ENCODE assay signal across 10 cellular contexts in the genomic region with DNA sequence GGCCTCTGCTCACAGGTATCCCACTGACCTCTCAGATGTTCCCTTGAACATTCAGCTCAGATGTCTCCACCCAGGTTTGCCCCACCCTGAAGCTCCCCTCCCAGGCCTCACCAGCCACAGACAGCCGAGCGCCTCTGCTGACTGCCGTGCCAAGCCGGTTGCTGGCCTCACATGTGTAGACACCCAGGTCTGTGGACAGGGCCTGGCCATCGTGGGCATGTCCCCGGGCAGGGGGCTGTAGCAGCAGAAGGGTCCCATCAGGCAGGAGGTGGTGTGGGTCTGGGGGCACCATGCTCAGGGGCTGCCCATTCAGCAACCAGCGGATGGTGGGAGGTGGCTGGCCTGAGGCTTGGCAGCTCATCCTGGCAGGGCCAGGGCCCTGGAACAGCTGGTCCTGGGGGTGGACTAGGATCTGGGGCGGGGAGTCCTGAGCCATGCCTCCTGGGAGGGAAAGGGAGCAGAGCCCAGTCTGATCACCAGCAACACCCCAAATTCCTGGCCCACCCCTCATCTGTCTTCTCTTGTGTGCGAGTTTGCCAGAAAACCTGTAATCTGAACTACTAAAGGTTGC. TPM values are rescaled to one million over a fixed set of nuclear protein-coding genes. Genes with fewer than 3 reads are reported as not detected.
DNase-seq lines count a peak whose midpoint lies in the region; ATAC-seq, FAIRE-seq and TF ChIP-seq lines count a peak whose summit lies in the region.
"Had no signal": no experiment of that assay in that cellular context is flagged by ENCODE, and none has a peak within 500 bp of the region (broad histone marks: within the 10 kb centered on the region; RNA-seq: fewer than 3 reads in every experiment).

No MANE protein-coding gene starts in this region.

- H3K36me3 Mint-ChIP-seq in HFFc6 (ENCODE audit: low read depth): no peaks in the 10 kb centered on the region
- H3K36me3 Mint-ChIP-seq in dendritic cell treated with granulocyte-macrophage colony-stimulating factor and Interleukin-4, amounts not matched to agents 40 ng/mL and 50 ng/mL, for 4 days (ENCODE audit: low read depth): no peaks in the 10 kb centered on the region
- no peaks in the 10 kb centered on the region for H3K36me3 Mint-ChIP-seq in WTC11

- in situ Hi-C loops in HepG2 (cut with HindIII; ENCODE audit: extremely low pct_ligation_motif_present, low pct_unique_long_range_greater_than_20kb): no loop called here

- no peaks in the 10 kb centered on the region for H3K79me2 ChIP-seq in HepG2 (ENCODE audit: insufficient read depth, low read length)

- H3K27me3 Mint-ChIP-seq in HFFc6 (ENCODE audit: insufficient read depth): peaks cover 2% of the 10 kb centered on the region
- H3K27me3 Mint-ChIP-seq in dendritic cell treated with granulocyte-macrophage colony-stimulating factor and Interleukin-4, amounts not matched to agents 40 ng/mL and 50 ng/mL, for 4 days: peaks cover 23% of the 10 kb centered on the region
- H3K27me3 Mint-ChIP-seq in WTC11 (ENCODE audit: low read depth): peaks cover 22% of the 10 kb centered on the region

- intact Hi-C loops in dendritic cell treated with granulocyte-macrophage colony-stimulating factor and Interleukin-4, amounts not matched to agents 40 ng/mL and 50 ng/mL, for 4 days (cut with micrococcal nuclease): no loop called here
- intact Hi-C loops in HepG2 (cut with micrococcal nuclease; ENCODE audit: unreplicated experiment) (no loop called here), spleen (cut with DNase I; ENCODE audit: low total_unique reads) (no loop called here)

- H3K4me1 Mint-ChIP-seq in HFFc6 (ENCODE audit: low read depth): peaks cover 68% of the 10 kb centered on the region
- peaks cover 36% of the 10 kb centered on the region for H3K4me1 Mint-ChIP-seq in dendritic cell treated with granulocyte-macrophage colony-stimulating factor and Interleukin-4, amounts not matched to agents 40 ng/mL and 50 ng/mL, for 4 days (ENCODE audit: low read depth)
- peaks cover 25% of the 10 kb centered on the region for H3K4me1 Mint-ChIP-seq in WTC11

- H3K9me3 ChIP-seq in HepG2 (ENCODE audit: low read length) (no peaks in the 10 kb centered on the region), spleen (no peaks in the 10 kb centered on the region)

- ATAC-seq in HepG2: no peak; the same call in 2 of the 3 replicates
- ATAC-seq in WTC11: no peak

- TF ChIP-seq EP300 in HepG2 (IDR thresholded peaks at IDR 0.05; ENCODE audit: low read depth in 2 of 2, low read length in 2 of 2) (no peak), HepG2 (CRISPR knock-in tag; IDR thresholded peaks at IDR 0.05; ENCODE audit: borderline replicate concordance) (no peak)

- H3K4me1 ChIP-seq in HepG2 (ENCODE audit: insufficient read depth, low read length): peaks cover 66% of the 10 kb centered on the region
- H3K4me1 ChIP-seq in spleen: peaks cover 4 to 66% (median 35%) of the 10 kb centered on the region in 6 donors

- no peak for TF ChIP-seq RAD21 in HepG2 (CRISPR knock-in tag; IDR thresholded peaks at IDR 0.05)

- WGBS in HepG2 (ENCODE audit: low lambda C conversion rate): 42% methylated on average over 6 of the region's 9 CpGs
- WGBS in spleen, 5 donors: 60 to 84% (median 69%) methylated on average over 8 to 9 of the region's 9 CpGs

- H3K27me3 ChIP-seq in HepG2 (ENCODE audit: control insufficient read depth in 1 of 2, insufficient read depth in 2 of 2, low read length in 2 of 2): peaks cover 0 to 53% of the 10 kb centered on the region in 2 experiments; a peak in 4 of 5 replicates
- peaks cover 0 to 28% (median 0%) of the 10 kb centered on the region in 7 donors for H3K27me3 ChIP-seq in spleen (replicated peaks in 1 of 7)

- H3K27ac Mint-ChIP-seq in HFFc6: peak overlapping the region; percentile 98
- peak overlapping the region; percentile 8 for H3K27ac Mint-ChIP-seq in dendritic cell treated with granulocyte-macrophage colony-stimulating factor and Interleukin-4, amounts not matched to agents 40 ng/mL and 50 ng/mL, for 4 days
- no peak overlapping the region for H3K27ac Mint-ChIP-seq in WTC11

- H4K20me1 ChIP-seq in HepG2 (ENCODE audit: insufficient read depth, low read length): no peaks in the 10 kb centered on the region

- H3K4me3 ChIP-seq in HepG2 (replicated peaks in 1 of 3; ENCODE audit: insufficient read depth in 1 of 3, low read depth in 2 of 3, low read length in 3 of 3) (peak overlapping the region in 2 of 3 experiments; percentile 27 to 38; a peak in 3 of 6 replicates), spleen (peak overlapping the region; percentile 31 to 71 (median 48))

- no TSS peak for BruUV-seq in HepG2 (replicated peaks; lab: Mats Ljungman, UMichigan)

- H3K9ac ChIP-seq in HepG2 (ENCODE audit: insufficient read depth, low read depth, low read length): no peak overlapping the region

- no peak overlapping the region for H3K27ac ChIP-seq in HepG2 (ENCODE audit: extremely low read length, insufficient read depth, low read length)
- peak overlapping the region; percentile 48 to 88 (median 81) for H3K27ac ChIP-seq in spleen

- DNase-seq in HFFc6 (no peak), HepG2 (ENCODE audit: low spot score) (no peak), spleen (no peak), NOMO-1 treated with DMSO at 0.1 percent for 48 hours (lab: John Stamatoyannopoulos, UW; ENCODE audit: unreplicated experiment) (no peak), NCI-H748 (lab: John Stamatoyannopoulos, UW; ENCODE audit: unreplicated experiment) (no peak), NCI-H510A treated with DMSO at 0.1 percent for 48 hours (lab: John Stamatoyannopoulos, UW) (no peak), WTC11 (ENCODE audit: low spot score) (no peak)
- DNase-seq: midbrain, NCI-H526 had no signal

- H3K9me3 Mint-ChIP-seq in HFFc6 (no peaks in the 10 kb centered on the region), WTC11 (no peaks in the 10 kb centered on the region)
- H3K9me3 Mint-ChIP-seq in dendritic cell treated with granulocyte-macrophage colony-stimulating factor and Interleukin-4, amounts not matched to agents 40 ng/mL and 50 ng/mL, for 4 days: no peaks in the 10 kb centered on the region

- H3K36me3 ChIP-seq in HepG2 (replicated peaks in 1 of 2; ENCODE audit: control insufficient read depth in 1 of 2, insufficient read depth in 2 of 2, low read length in 2 of 2) (no peaks in the 10 kb centered on the region), spleen (peaks cover 0 to 27% (median 0%) of the 10 kb centered on the region in 6 donors)

- no peak for TF ChIP-seq POLR2A in HepG2 (IDR thresholded peaks at IDR 0.05; ENCODE audit: insufficient read depth in 1 of 2, low read depth in 2 of 2, low read length in 2 of 2)
- no peak for TF ChIP-seq POLR2A in spleen (IDR thresholded peaks at IDR 0.05)

- TF ChIP-seq CTCF in HFFc6 (IDR thresholded peaks at IDR 0.05) (no peak), HepG2 (CRISPR knock-in tag; IDR thresholded peaks at IDR 0.05) (no peak), spleen (IDR thresholded peaks at IDR 0.05 in 8 of 11, conservative IDR thresholded peaks at IDR 0.05 in 3 of 11) (no peak), WTC11 (IDR thresholded peaks at IDR 0.05) (no peak)

- POLR2A ChIA-PET in HepG2 (lab: Yijun Ruan, JAX) (interaction anchor here (0.9 kb wide), 1 partner anchor 41 kb away, joined by 3 read pairs; no protein-coding TSS in a partner anchor), WTC11 (lab: Charles Lee) (no interaction called here)

- H3K4me2 ChIP-seq in HepG2 (ENCODE audit: low read depth, low read length): peak overlapping the region; percentile 67; the same call in 1 of the 2 replicates

- no peak for FAIRE-seq in HepG2 (lab: Jason Lieb, UNC)

- CTCF ChIA-PET in HepG2 (lab: Yijun Ruan, JAX; ENCODE audit: low intra/inter-chr PET ratio, low total read pairs) (no interaction called here), WTC11 (lab: Charles Lee) (interaction anchor here (1.2 to 3.6 kb wide), 4 partner anchors 21 to 57 kb away, joined by 3 to 30 read pairs (median 6); a partner anchor contains a TSS)

- H3K4me3 Mint-ChIP-seq in HFFc6: no peak overlapping the region
- H3K4me3 Mint-ChIP-seq in dendritic cell treated with granulocyte-macrophage colony-stimulating factor and Interleukin-4, amounts not matched to agents 40 ng/mL and 50 ng/mL, for 4 days: no peak overlapping the region
- H3K4me3 Mint-ChIP-seq in WTC11: no peak overlapping the region

- no peak overlapping the region for H2AFZ ChIP-seq in HepG2 (ENCODE audit: low read length)

RNA-seq across cellular contexts. Expression of a gene that starts 0.8 kb away (rescaled TPM):
- total RNA-seq in HFFc6 (2021; fragmentation: NEBNext Ultra II Directional; extraction: Animal tissue kit (Norgen Biotek cat#: 25700)): under 1 TPM; 0.46 to 0.63 (median 0.56) TPM
- total RNA-seq in HepG2 (2016; rRNA removed; fragmentation: Illumina TruSeq; extraction: Trizol): 0.07 TPM in 1 of 2 replicates, not detected in the other
- not detected in 2 replicates for total RNA-seq in HepG2 (2016; cell fraction: cytosol; rRNA removed; fragmentation: Illumina TruSeq; extraction: Trizol; ENCODE audit: low read depth)
- total RNA-seq in HepG2 (2016; cell fraction: insoluble cytoplasmic fraction; rRNA removed; fragmentation: Illumina TruSeq; extraction: Trizol): not detected in 2 replicates
- total RNA-seq in HepG2 (2016; cell fraction: membrane; rRNA removed; fragmentation: Illumina TruSeq; extraction: Trizol): not detected in 2 replicates
- total RNA-seq in HepG2 (2016; cell fraction: nucleus; rRNA removed; fragmentation: Illumina TruSeq; extraction: Trizol): not detected in 2 replicates
- 0.47 and 1.1 TPM in 2 replicates for polyA plus RNA-seq in HepG2 (2011; rRNA removed)
- polyA plus RNA-seq in HepG2 (2011; cell fraction: cytosol; rRNA removed): 0.21 and 0.60 TPM in 2 replicates
- 4.1 and 9.2 TPM in 2 replicates for polyA plus RNA-seq in HepG2 (2011; cell fraction: nucleus; rRNA removed)
- polyA plus RNA-seq in HepG2 (2012): 2.2 and 2.4 TPM in 2 replicates
- polyA plus RNA-seq in HepG2 (2016; cell fraction: cytosol; fragmentation: Illumina TruSeq; extraction: Trizol; ENCODE audit: low read depth): not detected in 2 replicates
- not detected in 2 replicates for polyA plus RNA-seq in HepG2 (2016; cell fraction: insoluble cytoplasmic fraction; fragmentation: Illumina TruSeq; extraction: Trizol; ENCODE audit: low read depth)
- polyA plus RNA-seq in HepG2 (2016; cell fraction: membrane; fragmentation: Illumina TruSeq; extraction: Trizol; ENCODE audit: low read depth): not detected in 2 replicates
- polyA plus RNA-seq in HepG2 (2016; cell fraction: nucleus; fragmentation: Illumina TruSeq; extraction: Trizol; ENCODE audit: insufficient read depth, low read depth): 0.51 and 0.55 TPM in 2 replicates
- 6.3 TPM in 1 of 2 replicates, not detected in the other for polyA minus RNA-seq in HepG2 (2011; rRNA and poly(A)+ RNA removed; ENCODE audit: low replicate concordance)
- 2.1 and 2.7 TPM in 2 replicates for polyA minus RNA-seq in HepG2 (2011; cell fraction: cytosol; rRNA and poly(A)+ RNA removed)
- polyA minus RNA-seq in HepG2 (2011; cell fraction: nucleus; rRNA and poly(A)+ RNA removed): 3.7 and 7.2 TPM in 2 replicates
- 100 to 1,000 TPM in 6 of 7 donors, 10 to 100 TPM in 1; 96.9 to 246 (median 147) TPM for total RNA-seq in spleen
- polyA plus RNA-seq in spleen: 10 to 100 TPM in 2 of 3 donors, 1 to 10 TPM in 1; 6.7 to 53.2 (median 24.9) TPM
- total RNA-seq in WTC11 (2021): 0.07 to 0.13 TPM (median 0.09 TPM) in 3 replicates

RNA-seq across cellular contexts. Expression of a gene that starts 22.1 kb away (rescaled TPM):
- total RNA-seq in HFFc6 (2021; fragmentation: NEBNext Ultra II Directional; extraction: Animal tissue kit (Norgen Biotek cat#: 25700)): not detected
- not detected in 2 replicates for total RNA-seq in HepG2 (2016; rRNA removed; fragmentation: Illumina TruSeq; extraction: Trizol)
- total RNA-seq in HepG2 (2016; cell fraction: cytosol; rRNA removed; fragmentation: Illumina TruSeq; extraction: Trizol; ENCODE audit: low read depth): not detected in 2 replicates
- not detected in 2 replicates for total RNA-seq in HepG2 (2016; cell fraction: insoluble cytoplasmic fraction; rRNA removed; fragmentation: Illumina TruSeq; extraction: Trizol)
- total RNA-seq in HepG2 (2016; cell fraction: membrane; rRNA removed; fragmentation: Illumina TruSeq; extraction: Trizol): not detected in 2 replicates
- not detected in 2 replicates for total RNA-seq in HepG2 (2016; cell fraction: nucleus; rRNA removed; fragmentation: Illumina TruSeq; extraction: Trizol)
- polyA plus RNA-seq in HepG2 (2011; rRNA removed): not detected in 2 replicates
- not detected in 2 replicates for polyA plus RNA-seq in HepG2 (2011; cell fraction: cytosol; rRNA removed)
- polyA plus RNA-seq in HepG2 (2011; cell fraction: nucleus; rRNA removed): not detected in 2 replicates
- 34.1 and 38.2 TPM in 2 replicates for polyA plus RNA-seq in HepG2 (2012)
- not detected in 2 replicates for polyA plus RNA-seq in HepG2 (2016; cell fraction: cytosol; fragmentation: Illumina TruSeq; extraction: Trizol; ENCODE audit: low read depth)
- not detected in 2 replicates for polyA plus RNA-seq in HepG2 (2016; cell fraction: insoluble cytoplasmic fraction; fragmentation: Illumina TruSeq; extraction: Trizol; ENCODE audit: low read depth)
- not detected in 2 replicates for polyA plus RNA-seq in HepG2 (2016; cell fraction: membrane; fragmentation: Illumina TruSeq; extraction: Trizol; ENCODE audit: low read depth)
- not detected in 2 replicates for polyA plus RNA-seq in HepG2 (2016; cell fraction: nucleus; fragmentation: Illumina TruSeq; extraction: Trizol; ENCODE audit: insufficient read depth, low read depth)
- not detected in 2 replicates for polyA minus RNA-seq in HepG2 (2011; rRNA and poly(A)+ RNA removed; ENCODE audit: low replicate concordance)
- polyA minus RNA-seq in HepG2 (2011; cell fraction: cytosol; rRNA and poly(A)+ RNA removed): 0.70 TPM in 1 of 2 replicates, not detected in the other
- 0.26 TPM in 1 of 2 replicates, not detected in the other for polyA minus RNA-seq in HepG2 (2011; cell fraction: nucleus; rRNA and poly(A)+ RNA removed)
- total RNA-seq in spleen: under 1 TPM in 1 of 7 donors, not detected in 6; 0.25 TPM
- not detected for polyA plus RNA-seq in spleen
- not detected in 3 replicates for total RNA-seq in WTC11 (2021)

RNA-seq across cellular contexts. Expression of a gene that starts 31.7 kb away (rescaled TPM):
- total RNA-seq in HFFc6 (2021; fragmentation: NEBNext Ultra II Directional; extraction: Animal tissue kit (Norgen Biotek cat#: 25700)): 1 to 10 TPM; 1.9 to 3.3 (median 2.6) TPM
- total RNA-seq in HepG2 (2016; rRNA removed; fragmentation: Illumina TruSeq; extraction: Trizol) (0.07 TPM in 1 of 2 replicates, not detected in the other), spleen (10 to 100 TPM; 13.2 to 35.0 (median 25.0) TPM), WTC11 (2021) (21.3 to 27.5 TPM (median 25.3 TPM) in 3 replicates)
- total RNA-seq in HepG2 (2016; cell fraction: cytosol; rRNA removed; fragmentation: Illumina TruSeq; extraction: Trizol; ENCODE audit: low read depth): not detected in 2 replicates
- 0.28 TPM in 1 of 2 replicates, not detected in the other for total RNA-seq in HepG2 (2016; cell fraction: insoluble cytoplasmic fraction; rRNA removed; fragmentation: Illumina TruSeq; extraction: Trizol)
- 0.24 and 0.25 TPM in 2 replicates for total RNA-seq in HepG2 (2016; cell fraction: membrane; rRNA removed; fragmentation: Illumina TruSeq; extraction: Trizol)
- total RNA-seq in HepG2 (2016; cell fraction: nucleus; rRNA removed; fragmentation: Illumina TruSeq; extraction: Trizol): 0.44 and 0.96 TPM in 2 replicates
- polyA plus RNA-seq in HepG2 (2011; rRNA removed) (2.2 and 2.4 TPM in 2 replicates), spleen (10 to 100 TPM; 15.5 to 43.2 (median 25.9) TPM)
- polyA plus RNA-seq in HepG2 (2011; cell fraction: cytosol; rRNA removed): 0.49 and 2.1 TPM in 2 replicates
- 10.4 and 24.0 TPM in 2 replicates for polyA plus RNA-seq in HepG2 (2011; cell fraction: nucleus; rRNA removed)
- 2.3 and 3.0 TPM in 2 replicates for polyA plus RNA-seq in HepG2 (2012)
- 0.10 and 0.23 TPM in 2 replicates for polyA plus RNA-seq in HepG2 (2016; cell fraction: cytosol; fragmentation: Illumina TruSeq; extraction: Trizol; ENCODE audit: low read depth)
- polyA plus RNA-seq in HepG2 (2016; cell fraction: insoluble cytoplasmic fraction; fragmentation: Illumina TruSeq; extraction: Trizol; ENCODE audit: low read depth): 0.28 TPM in 1 of 2 replicates, not detected in the other
- 0.50 TPM in 1 of 2 replicates, not detected in the other for polyA plus RNA-seq in HepG2 (2016; cell fraction: membrane; fragmentation: Illumina TruSeq; extraction: Trizol; ENCODE audit: low read depth)
- 0.48 and 0.88 TPM in 2 replicates for polyA plus RNA-seq in HepG2 (2016; cell fraction: nucleus; fragmentation: Illumina TruSeq; extraction: Trizol; ENCODE audit: insufficient read depth, low read depth)
- polyA minus RNA-seq in HepG2 (2011; rRNA and poly(A)+ RNA removed; ENCODE audit: low replicate concordance): 1.2 TPM in 1 of 2 replicates, not detected in the other
- polyA minus RNA-seq in HepG2 (2011; cell fraction: cytosol; rRNA and poly(A)+ RNA removed): not detected in 2 replicates
- 1.2 and 1.7 TPM in 2 replicates for polyA minus RNA-seq in HepG2 (2011; cell fraction: nucleus; rRNA and poly(A)+ RNA removed)

RNA-seq across cellular contexts. Expression of a gene that starts 38.9 kb away (rescaled TPM):
- under 1 TPM in 1 of 6 experiments, not detected in 5; 0.31 TPM for total RNA-seq in HFFc6 (2021; fragmentation: NEBNext Ultra II Directional; extraction: Animal tissue kit (Norgen Biotek cat#: 25700))
- total RNA-seq in HepG2 (2016; rRNA removed; fragmentation: Illumina TruSeq; extraction: Trizol) (58.5 and 66.9 TPM in 2 replicates), spleen (1 to 10 TPM in 1 of 7 donors, not detected in 6; 2.7 TPM), WTC11 (2021) (not detected in 3 replicates)
- total RNA-seq in HepG2 (2016; cell fraction: cytosol; rRNA removed; fragmentation: Illumina TruSeq; extraction: Trizol; ENCODE audit: low read depth): 17.6 and 18.7 TPM in 2 replicates
- total RNA-seq in HepG2 (2016; cell fraction: insoluble cytoplasmic fraction; rRNA removed; fragmentation: Illumina TruSeq; extraction: Trizol): 53.8 and 67.4 TPM in 2 replicates
- total RNA-seq in HepG2 (2016; cell fraction: membrane; rRNA removed; fragmentation: Illumina TruSeq; extraction: Trizol): 53.8 and 64.2 TPM in 2 replicates
- 81.5 and 83.9 TPM in 2 replicates for total RNA-seq in HepG2 (2016; cell fraction: nucleus; rRNA removed; fragmentation: Illumina TruSeq; extraction: Trizol)
- polyA plus RNA-seq in HepG2 (2011; rRNA removed) (74.8 and 121 TPM in 2 replicates), spleen (under 1 TPM; 0.04 to 0.38 (median 0.22) TPM)
- polyA plus RNA-seq in HepG2 (2011; cell fraction: cytosol; rRNA removed): 47.5 and 102 TPM in 2 replicates
- polyA plus RNA-seq in HepG2 (2011; cell fraction: nucleus; rRNA removed): 131 and 258 TPM in 2 replicates
- polyA plus RNA-seq in HepG2 (2012): 59.1 and 64.3 TPM in 2 replicates
- polyA plus RNA-seq in HepG2 (2016; cell fraction: cytosol; fragmentation: Illumina TruSeq; extraction: Trizol; ENCODE audit: low read depth): 10.5 and 13.0 TPM in 2 replicates
- polyA plus RNA-seq in HepG2 (2016; cell fraction: insoluble cytoplasmic fraction; fragmentation: Illumina TruSeq; extraction: Trizol; ENCODE audit: low read depth): 31.3 and 35.9 TPM in 2 replicates
- polyA plus RNA-seq in HepG2 (2016; cell fraction: membrane; fragmentation: Illumina TruSeq; extraction: Trizol; ENCODE audit: low read depth): 36.7 and 41.7 TPM in 2 replicates
- 102 and 105 TPM in 2 replicates for polyA plus RNA-seq in HepG2 (2016; cell fraction: nucleus; fragmentation: Illumina TruSeq; extraction: Trizol; ENCODE audit: insufficient read depth, low read depth)
- polyA minus RNA-seq in HepG2 (2011; rRNA and poly(A)+ RNA removed; ENCODE audit: low replicate concordance): 0.19 and 706 TPM in 2 replicates
- 95.5 and 142 TPM in 2 replicates for polyA minus RNA-seq in HepG2 (2011; cell fraction: cytosol; rRNA and poly(A)+ RNA removed)
- polyA minus RNA-seq in HepG2 (2011; cell fraction: nucleus; rRNA and poly(A)+ RNA removed): 137 and 199 TPM in 2 replicates

RNA-seq across cellular contexts. Expression of a gene that starts 57.1 kb away (rescaled TPM):
- 1 to 10 TPM; 1.3 to 3.2 (median 2.5) TPM for total RNA-seq in HFFc6 (2021; fragmentation: NEBNext Ultra II Directional; extraction: Animal tissue kit (Norgen Biotek cat#: 25700))
- 4.6 and 6.5 TPM in 2 replicates for total RNA-seq in HepG2 (2016; rRNA removed; fragmentation: Illumina TruSeq; extraction: Trizol)
- total RNA-seq in HepG2 (2016; cell fraction: cytosol; rRNA removed; fragmentation: Illumina TruSeq; extraction: Trizol; ENCODE audit: low read depth): 3.4 and 5.0 TPM in 2 replicates
- total RNA-seq in HepG2 (2016; cell fraction: insoluble cytoplasmic fraction; rRNA removed; fragmentation: Illumina TruSeq; extraction: Trizol): 4.3 and 5.4 TPM in 2 replicates
- 2.5 and 3.6 TPM in 2 replicates for total RNA-seq in HepG2 (2016; cell fraction: membrane; rRNA removed; fragmentation: Illumina TruSeq; extraction: Trizol)
- 9.8 and 10.9 TPM in 2 replicates for total RNA-seq in HepG2 (2016; cell fraction: nucleus; rRNA removed; fragmentation: Illumina TruSeq; extraction: Trizol)
- 1.2 and 2.2 TPM in 2 replicates for polyA plus RNA-seq in HepG2 (2011; rRNA removed)
- 0.63 and 0.85 TPM in 2 replicates for polyA plus RNA-seq in HepG2 (2011; cell fraction: cytosol; rRNA removed)
- polyA plus RNA-seq in HepG2 (2011; cell fraction: nucleus; rRNA removed): 1.5 and 2.5 TPM in 2 replicates
- 0.69 and 1.7 TPM in 2 replicates for polyA plus RNA-seq in HepG2 (2012)
- polyA plus RNA-seq in HepG2 (2016; cell fraction: cytosol; fragmentation: Illumina TruSeq; extraction: Trizol; ENCODE audit: low read depth): 0.19 and 0.21 TPM in 2 replicates
- polyA plus RNA-seq in HepG2 (2016; cell fraction: insoluble cytoplasmic fraction; fragmentation: Illumina TruSeq; extraction: Trizol; ENCODE audit: low read depth): 3.6 and 4.3 TPM in 2 replicates
- 0.18 and 0.38 TPM in 2 replicates for polyA plus RNA-seq in HepG2 (2016; cell fraction: membrane; fragmentation: Illumina TruSeq; extraction: Trizol; ENCODE audit: low read depth)
- polyA plus RNA-seq in HepG2 (2016; cell fraction: nucleus; fragmentation: Illumina TruSeq; extraction: Trizol; ENCODE audit: insufficient read depth, low read depth): 4.4 and 5.8 TPM in 2 replicates
- polyA minus RNA-seq in HepG2 (2011; rRNA and poly(A)+ RNA removed; ENCODE audit: low replicate concordance): 1.2 TPM in 1 of 2 replicates, not detected in the other
- 1.6 and 2.1 TPM in 2 replicates for polyA minus RNA-seq in HepG2 (2011; cell fraction: cytosol; rRNA and poly(A)+ RNA removed)
- 11.4 and 20.6 TPM in 2 replicates for polyA minus RNA-seq in HepG2 (2011; cell fraction: nucleus; rRNA and poly(A)+ RNA removed)
- total RNA-seq in spleen: 1 to 10 TPM; 1.4 to 3.6 (median 2.7) TPM
- under 1 TPM; 0.61 to 0.86 (median 0.70) TPM for polyA plus RNA-seq in spleen
- total RNA-seq in WTC11 (2021): 2.1 to 2.6 TPM (median 2.4 TPM) in 3 replicates

Comparison
In these comparisons a context has a peak if more than half of its experiments do, and no peak if none do; other contexts are left out.
1. RNA of a gene that starts 0.8 kb away (total RNA-seq): 96.9 to 246 TPM in spleen; 0.46 to 0.63 TPM in HFFc6, 0.07 to 0.13 TPM in WTC11 and 0.07 TPM in HepG2; every median in the first group is over 10 times any median in the second.